Comparison of ENCODE assay signal across 1 cellular context in the genomic region with DNA sequence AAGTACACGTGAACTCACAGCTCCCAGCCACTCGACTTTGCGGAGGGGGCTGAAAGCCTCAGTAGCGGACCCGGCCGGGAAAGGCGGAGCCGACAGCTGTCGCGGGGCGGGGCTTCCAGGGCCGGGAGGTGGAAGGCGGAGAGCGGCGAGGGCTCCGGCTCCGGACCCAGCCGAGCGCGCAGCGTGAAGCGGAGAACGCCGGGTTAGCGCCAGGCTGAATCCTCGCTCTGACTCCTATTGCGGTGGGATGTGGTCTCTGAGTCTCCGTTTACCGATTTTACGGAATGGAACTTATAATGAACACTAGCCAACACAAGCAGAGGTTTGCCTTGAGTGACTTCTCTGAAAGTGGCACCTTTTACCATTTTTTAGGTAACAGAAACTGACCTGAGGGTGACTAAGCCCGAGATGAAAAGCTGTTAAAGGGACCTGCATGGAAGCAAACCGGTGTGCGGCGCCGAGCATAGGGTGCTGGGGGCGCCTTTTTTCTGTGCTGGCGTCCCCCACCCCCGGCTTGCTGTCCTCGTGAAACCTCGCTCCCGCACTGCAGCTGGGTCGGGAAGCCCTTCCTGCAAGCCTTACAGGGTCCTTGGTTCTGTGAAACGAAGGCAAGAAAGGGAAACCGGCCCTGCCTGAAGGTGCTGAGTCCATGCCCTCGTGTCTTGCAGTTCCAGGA.
A peak's percentile ranks its signal among the peaks of the same experiment; 100 is the strongest.
TF ChIP-seq lines count a peak whose summit lies in the region.

No MANE protein-coding gene starts in this region.

TF ChIP-seq in K562, 482 proteins besides CTCF, POLR2A, EP300 and RAD21 (continued from another document):
- TF ChIP-seq ZNF354B (CRISPR knock-in tag; IDR thresholded peaks at IDR 0.05) (no peak), PML (IDR thresholded peaks at IDR 0.05; ENCODE audit: low read length) (0 out of 2 replicates have a peak, but pooled peaks have one; percentile 25), SMARCC2 (IDR thresholded peaks at IDR 0.05; ENCODE audit: low read depth) (no peak)
TF ChIP-seq in K562: peak in this region for 35.
